In the genomic region with DNA sequence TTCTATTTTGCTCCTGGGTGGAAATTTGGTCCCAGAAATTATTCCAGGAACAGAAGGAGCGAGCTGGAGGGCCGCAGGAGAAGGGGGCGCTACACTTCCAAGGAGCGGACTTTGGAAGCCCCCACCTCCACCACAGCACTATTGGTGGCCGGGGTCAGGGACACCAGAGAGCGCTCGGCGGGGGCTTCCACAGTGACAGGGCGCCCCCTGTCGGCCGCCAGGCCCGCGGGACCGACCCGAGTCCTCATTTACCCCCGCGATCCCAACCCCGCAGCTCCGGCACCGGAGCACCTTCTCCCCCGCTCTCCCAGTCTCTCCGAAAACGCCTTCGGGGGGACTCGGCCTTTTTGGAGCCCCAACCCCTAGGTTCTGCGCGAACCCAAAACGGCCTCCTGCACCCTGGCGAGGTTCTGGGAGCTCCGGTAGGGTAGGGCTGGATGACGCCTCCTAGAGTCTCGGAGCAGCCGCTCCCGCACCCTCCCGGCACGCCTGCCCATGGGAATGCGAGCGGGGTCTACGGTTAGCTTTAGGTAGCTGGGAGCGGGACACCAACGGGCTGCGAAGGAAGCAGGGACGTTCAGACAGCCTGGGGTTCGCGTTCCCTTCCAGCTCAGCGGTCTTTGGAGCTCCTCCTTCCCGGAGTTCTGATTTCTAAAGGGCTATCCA, we compare ENCODE assay signal across 8 cellular contexts. TPM values are rescaled to one million over a fixed set of nuclear protein-coding genes. Genes with fewer than 3 reads are reported as not detected.
DNase-seq lines count a peak whose midpoint lies in the region; ATAC-seq and TF ChIP-seq lines count a peak whose summit lies in the region.

No MANE protein-coding gene starts in this region.

- peaks cover 0 to 5% (median 0%) of the 10 kb centered on the region in 5 donors for H3K36me3 Mint-ChIP-seq in naive thymus-derived CD4-positive, alpha-beta T cell

- intact Hi-C loops in colonic mucosa (cut with DNase I) = loop anchor here (2.0 to 5.0 kb wide), 3 partner anchors 96 to 248 kb away; no protein-coding TSS in a partner anchor
- intact Hi-C loops in naive thymus-derived CD4-positive, alpha-beta T cell (cut with micrococcal nuclease) = loop anchor here in 1 of 2 donors (1.0 kb wide), 2 partner anchors 247 to 252 kb away; no protein-coding TSS in a partner anchor

- H3K9ac ChIP-seq in colonic mucosa (ENCODE audit: low read depth in 2 of 2, low read length in 2 of 2) (peak overlapping the region in 1 of 2 donors; percentile 55), mucosa of stomach (ENCODE audit: low read length) (peak overlapping the region; percentile 76)

- TF ChIP-seq CTCF in colonic mucosa (IDR thresholded peaks at IDR 0.05) = peak; percentile 76

- no peak overlapping the region for H3K27ac Mint-ChIP-seq in naive thymus-derived CD4-positive, alpha-beta T cell

- peaks cover 0 to 11% (median 7%) of the 10 kb centered on the region in 11 donors for H3K9me3 Mint-ChIP-seq in naive thymus-derived CD4-positive, alpha-beta T cell

- H3K4me1 ChIP-seq in colonic mucosa = peaks cover 4% of the 10 kb centered on the region
- H3K4me1 ChIP-seq in mucosa of stomach (ENCODE audit: control insufficient read depth, insufficient read depth, low read length) = peaks cover 16% of the 10 kb centered on the region
- H3K4me1 ChIP-seq in effector memory CD4-positive, alpha-beta T cell (ENCODE audit: control insufficient read depth, insufficient read depth, low read length, poor library complexity, severe bottlenecking) = no peaks in the 10 kb centered on the region
- H3K4me1 ChIP-seq in naive thymus-derived CD4-positive, alpha-beta T cell (ENCODE audit: control insufficient read depth in 2 of 2, insufficient read depth in 2 of 2, low read length in 2 of 2) = no peaks in the 10 kb centered on the region

- H3K9me3 ChIP-seq in colonic mucosa = no peaks in the 10 kb centered on the region
- no peaks in the 10 kb centered on the region for H3K9me3 ChIP-seq in mucosa of stomach (ENCODE audit: control insufficient read depth, low read length)
- no peaks in the 10 kb centered on the region for H3K9me3 ChIP-seq in effector memory CD4-positive, alpha-beta T cell (ENCODE audit: control insufficient read depth, low read length)
- H3K9me3 ChIP-seq in naive thymus-derived CD4-positive, alpha-beta T cell (ENCODE audit: control insufficient read depth in 2 of 3, low read length in 3 of 3) = no peaks in the 10 kb centered on the region

- H3K4me3 ChIP-seq in colonic mucosa (peak overlapping the region; percentile 27), mucosa of stomach (ENCODE audit: low read length) (peak overlapping the region; percentile 67)
- H3K4me3 ChIP-seq in effector memory CD4-positive, alpha-beta T cell (ENCODE audit: insufficient read depth, low read depth, low read length, poor library complexity, severe bottlenecking) = no peak overlapping the region
- H3K4me3 ChIP-seq in naive thymus-derived CD4-positive, alpha-beta T cell (ENCODE audit: low read length) = no peak overlapping the region

- H3K27me3 ChIP-seq in colonic mucosa (peaks cover 27% of the 10 kb centered on the region), mucosa of stomach (ENCODE audit: control insufficient read depth, insufficient read depth, low read length) (peaks cover 26% of the 10 kb centered on the region)
- H3K27me3 ChIP-seq in effector memory CD4-positive, alpha-beta T cell (replicated peaks; ENCODE audit: control insufficient read depth, insufficient read depth, low read length, poor library complexity, severe bottlenecking) = peaks cover 6% of the 10 kb centered on the region
- H3K27me3 ChIP-seq in naive thymus-derived CD4-positive, alpha-beta T cell (ENCODE audit: control insufficient read depth in 2 of 2, insufficient read depth in 2 of 2, low read length in 2 of 2) = no peaks in the 10 kb centered on the region

- CTCF ChIA-PET in naive thymus-derived CD4-positive, alpha-beta T cell (lab: Charles Lee) = no interaction called here

- no peaks in the 10 kb centered on the region for H3K36me3 ChIP-seq in colonic mucosa
- no peaks in the 10 kb centered on the region for H3K36me3 ChIP-seq in mucosa of stomach (ENCODE audit: control insufficient read depth, insufficient read depth, low read length)
- no peaks in the 10 kb centered on the region for H3K36me3 ChIP-seq in effector memory CD4-positive, alpha-beta T cell (ENCODE audit: control insufficient read depth, insufficient read depth, low read length)
- no peaks in the 10 kb centered on the region for H3K36me3 ChIP-seq in naive thymus-derived CD4-positive, alpha-beta T cell (ENCODE audit: control insufficient read depth in 2 of 3, insufficient read depth in 3 of 3, low read length in 3 of 3)

- no peak overlapping the region for H3K27ac ChIP-seq in colonic mucosa
- no peak overlapping the region for H3K27ac ChIP-seq in effector memory CD4-positive, alpha-beta T cell (ENCODE audit: insufficient read depth, low read length, poor library complexity, severe bottlenecking)
- H3K27ac ChIP-seq in naive thymus-derived CD4-positive, alpha-beta T cell (ENCODE audit: low read depth, low read length) = no peak overlapping the region

- H3K27me3 Mint-ChIP-seq in naive thymus-derived CD4-positive, alpha-beta T cell = peaks cover 41 to 70% (median 50%) of the 10 kb centered on the region in 5 donors

- no peak overlapping the region for H3K4me3 Mint-ChIP-seq in naive thymus-derived CD4-positive, alpha-beta T cell

- peaks cover 0 to 4% (median 0%) of the 10 kb centered on the region in 7 donors for H3K4me1 Mint-ChIP-seq in naive thymus-derived CD4-positive, alpha-beta T cell

- ATAC-seq in HG02938 (IDR thresholded peaks at IDR 0.05; ENCODE audit: unreplicated experiment) = no peak
- no peak for ATAC-seq in naive thymus-derived CD4-positive, alpha-beta T cell

- POLR2A ChIA-PET in naive thymus-derived CD4-positive, alpha-beta T cell (lab: Charles Lee) = no interaction called here

- DNase-seq in COLO829 (ENCODE audit: low spot score) (peak; percentile 10), HuH-7 (ENCODE audit: low spot score) (peak; percentile 97), colonic mucosa (peak; percentile 85), SKM-1 treated with dmso at 0.1 percent for 144 hours (lab: John Stamatoyannopoulos, UW; ENCODE audit: unreplicated experiment) (no peak)
- DNase-seq in effector memory CD4-positive, alpha-beta T cell = no peak
- no peak for DNase-seq in naive thymus-derived CD4-positive, alpha-beta T cell

RNA-seq across cellular contexts. Expression of gene FOXA2, which starts 2.4 kb away (rescaled TPM):
- total RNA-seq in colonic mucosa = 10 to 100 TPM; 27.9 to 29.1 TPM
- total RNA-seq in naive thymus-derived CD4-positive, alpha-beta T cell = not detected
- polyA plus RNA-seq in naive thymus-derived CD4-positive, alpha-beta T cell = not detected

Comparison
In these comparisons a context has a peak if more than half of its experiments do, and no peak if none do; other contexts are left out.
1. DNase-seq: peak in COLO829 (single experiment), HuH-7 (single experiment) and colonic mucosa (single experiment); none in effector memory CD4-positive, alpha-beta T cell (0 of 3), SKM-1 treated with dmso at 0.1 percent for 144 hours (single experiment) and naive thymus-derived CD4-positive, alpha-beta T cell (0 of 9).
2. H3K4me3 ChIP-seq: peak in colonic mucosa (single experiment) and mucosa of stomach (single experiment); none in effector memory CD4-positive, alpha-beta T cell (single experiment) and naive thymus-derived CD4-positive, alpha-beta T cell (single experiment).
3. RNA of gene FOXA2, which starts 2.4 kb away (total RNA-seq): 27.9 to 29.1 TPM in colonic mucosa; not detected in naive thymus-derived CD4-positive, alpha-beta T cell; every median in the first group is over 10 times any median in the second.